ENCODE assay signal across 1 cellular context in the genomic region with DNA sequence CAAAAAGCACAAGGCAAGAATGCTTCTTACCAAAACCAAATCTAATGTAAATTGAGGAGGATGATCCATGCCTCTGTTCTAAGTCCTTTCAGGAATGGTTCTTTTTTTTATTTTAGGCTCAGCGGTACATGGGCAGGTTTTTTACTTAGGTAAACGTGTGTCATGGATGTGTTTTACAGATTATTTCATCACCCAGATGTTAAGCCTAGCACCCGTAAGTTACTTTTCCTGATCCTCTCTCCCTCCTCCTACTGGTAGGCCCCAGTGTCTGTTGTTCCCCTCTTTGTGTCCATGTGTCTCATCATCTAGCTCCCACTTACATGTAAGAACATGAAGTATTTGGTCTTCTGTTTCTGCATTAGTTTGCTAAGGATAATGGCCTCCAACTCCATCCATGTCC.
A peak's percentile ranks its signal among the peaks of the same experiment; 100 is the strongest.
TF ChIP-seq lines count a peak whose summit lies in the region.

No MANE protein-coding gene starts in this region.

TF ChIP-seq in WTC11, 78 proteins besides CTCF, POLR2A, EP300 and RAD21 (continued from another document):
- TF ChIP-seq, protein P1, sequence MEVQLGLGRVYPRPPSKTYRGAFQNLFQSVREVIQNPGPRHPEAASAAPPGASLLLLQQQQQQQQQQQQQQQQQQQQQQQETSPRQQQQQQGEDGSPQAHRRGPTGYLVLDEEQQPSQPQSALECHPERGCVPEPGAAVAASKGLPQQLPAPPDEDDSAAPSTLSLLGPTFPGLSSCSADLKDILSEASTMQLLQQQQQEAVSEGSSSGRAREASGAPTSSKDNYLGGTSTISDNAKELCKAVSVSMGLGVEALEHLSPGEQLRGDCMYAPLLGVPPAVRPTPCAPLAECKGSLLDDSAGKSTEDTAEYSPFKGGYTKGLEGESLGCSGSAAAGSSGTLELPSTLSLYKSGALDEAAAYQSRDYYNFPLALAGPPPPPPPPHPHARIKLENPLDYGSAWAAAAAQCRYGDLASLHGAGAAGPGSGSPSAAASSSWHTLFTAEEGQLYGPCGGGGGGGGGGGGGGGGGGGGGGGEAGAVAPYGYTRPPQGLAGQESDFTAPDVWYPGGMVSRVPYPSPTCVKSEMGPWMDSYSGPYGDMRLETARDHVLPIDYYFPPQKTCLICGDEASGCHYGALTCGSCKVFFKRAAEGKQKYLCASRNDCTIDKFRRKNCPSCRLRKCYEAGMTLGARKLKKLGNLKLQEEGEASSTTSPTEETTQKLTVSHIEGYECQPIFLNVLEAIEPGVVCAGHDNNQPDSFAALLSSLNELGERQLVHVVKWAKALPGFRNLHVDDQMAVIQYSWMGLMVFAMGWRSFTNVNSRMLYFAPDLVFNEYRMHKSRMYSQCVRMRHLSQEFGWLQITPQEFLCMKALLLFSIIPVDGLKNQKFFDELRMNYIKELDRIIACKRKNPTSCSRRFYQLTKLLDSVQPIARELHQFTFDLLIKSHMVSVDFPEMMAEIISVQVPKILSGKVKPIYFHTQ (CRISPR knock-in tag; IDR thresholded peaks at IDR 0.05) = no peak
- TF ChIP-seq TEAD1 (CRISPR knock-in tag; IDR thresholded peaks at IDR 0.05) (no peak), GABPB1 (CRISPR knock-in tag; IDR thresholded peaks at IDR 0.05) (peak; percentile 86), NR3C1 (CRISPR knock-in tag; conservative IDR thresholded peaks at IDR 0.05; ENCODE audit: low read depth) (no peak)
- TF ChIP-seq, protein P2, sequence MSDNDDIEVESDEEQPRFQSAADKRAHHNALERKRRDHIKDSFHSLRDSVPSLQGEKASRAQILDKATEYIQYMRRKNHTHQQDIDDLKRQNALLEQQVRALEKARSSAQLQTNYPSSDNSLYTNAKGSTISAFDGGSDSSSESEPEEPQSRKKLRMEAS (CRISPR knock-in tag; IDR thresholded peaks at IDR 0.05) = no peak
